ENCODE assay signal across 11 cellular contexts in the genomic region with DNA sequence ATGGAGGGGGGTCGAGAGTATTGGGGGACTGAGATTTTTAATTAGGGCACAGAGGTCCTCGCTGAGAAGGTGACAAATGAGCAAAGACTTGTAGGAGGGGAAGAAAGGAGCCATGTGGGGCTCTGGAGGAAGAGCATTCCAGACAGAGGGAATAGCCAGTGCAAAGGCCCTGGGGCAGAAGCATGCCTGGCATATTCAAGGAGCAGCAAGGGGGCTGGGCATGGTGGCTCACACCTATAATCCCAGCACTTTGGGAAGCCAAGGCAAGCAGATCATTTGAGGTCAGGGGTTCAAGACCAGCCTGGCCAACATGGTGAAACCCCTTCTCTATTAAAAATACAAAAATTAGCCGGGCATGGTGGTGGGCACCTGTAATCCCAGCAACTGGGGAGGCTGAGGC. TPM values are rescaled to one million over a fixed set of nuclear protein-coding genes. Genes with fewer than 3 reads are reported as not detected.
"Had no signal": no experiment of that assay in that cellular context is flagged by ENCODE, and none has a peak within 500 bp of the region (broad histone marks: within the 10 kb centered on the region; RNA-seq: fewer than 3 reads in every experiment).

No MANE protein-coding gene starts in this region.

RNA-seq across cellular contexts. Expression of a gene that starts 14.6 kb away (rescaled TPM):
- total RNA-seq: activated CD8-positive, alpha-beta memory T cell treated with anti-CD3 and anti-CD28 coated beads for 36 hours; activated T-cell treated with anti-CD3 and anti-CD28 coated beads, Interleukin-2, amount 50 U/mL, for 72 hours; cardiac septum; endodermal cell; glomerular endothelial cell; osteocyte; prostate gland; subcutaneous adipose tissue; T-helper 2 cell treated with Interferon-gamma antibody and Interleukin-4, amounts not matched to agents 100 ng/mL and 5 ng/mL, for 36 hours; uterus had no signal
- polyA plus RNA-seq: small intestine had no signal
